In genomic region chr7:138951953-138952352, GRCh38 we compare ENCODE assay signal across 23 cellular contexts. TPM values are rescaled to one million over a fixed set of nuclear protein-coding genes. Genes with fewer than 3 reads are reported as not detected.
DNase-seq lines count a peak whose midpoint lies in the region; ATAC-seq and TF ChIP-seq lines count a peak whose summit lies in the region.
"Had no signal": no experiment of that assay in that cellular context is flagged by ENCODE, and none has a peak within 500 bp of the region (broad histone marks: within the 10 kb centered on the region; RNA-seq: fewer than 3 reads in every experiment).

No MANE protein-coding gene starts in this region.

- WGBS in mammary epithelial cell (ENCODE audit: low coverage, missing lambda C conversion rate), result 89% methylated on average over 9 of the region's 9 CpGs
- WGBS in stomach, 5 donors, result 89 to 91% (median 89%) methylated on average over 9 of the region's 9 CpGs

- peaks cover 16% of the 10 kb centered on the region for H3K4me1 Mint-ChIP-seq in MCF 10A (ENCODE audit: insufficient read depth, unreplicated experiment)
- H3K4me1 Mint-ChIP-seq: CD8-positive, alpha-beta memory T cell had no signal

- in situ Hi-C loops in mammary epithelial cell (cut with MboI; ENCODE audit: low sequenced_read_pairs in 2 of 2), result no loop called here

- H3K36me3 ChIP-seq in mammary epithelial cell (ENCODE audit: insufficient read depth, low read length) (no peaks in the 10 kb centered on the region), stomach (no peaks in the 10 kb centered on the region)

- no peak for TF ChIP-seq EP300 in stomach (IDR thresholded peaks at IDR 0.05)

- H3K79me2 ChIP-seq in mammary epithelial cell (ENCODE audit: insufficient read depth, low read length), result peaks cover 20% of the 10 kb centered on the region

- dilution Hi-C loops in mammary epithelial cell (cut with HindIII; ENCODE audit: low sequenced_read_pairs), result no loop called here

- no peak overlapping the region for H3K4me3 Mint-ChIP-seq in MCF 10A (ENCODE audit: unreplicated experiment)
- H3K4me3 Mint-ChIP-seq: CD8-positive, alpha-beta memory T cell; GM23338 had no signal

- H3K27ac ChIP-seq in mammary epithelial cell (ENCODE audit: insufficient read depth, low read depth, low read length), result no peak overlapping the region
- H3K27ac ChIP-seq in stomach, result no peak overlapping the region
- H3K27ac ChIP-seq: 22Rv1 had no signal

- no peaks in the 10 kb centered on the region for H3K27me3 Mint-ChIP-seq in MCF 10A (ENCODE audit: insufficient read depth, unreplicated experiment)

- peak; percentile 54 for DNase-seq in MCF 10A (ENCODE audit: unreplicated experiment)
- DNase-seq in mammary epithelial cell, result no peak
- peak; percentile 58 for DNase-seq in amniotic epithelial cell (ENCODE audit: low read depth)
- DNase-seq in left lobe of liver (ENCODE audit: low spot score), result no peak
- no peak for DNase-seq in stomach
- DNase-seq in NCI-H446 (lab: John Stamatoyannopoulos, UW), result no peak
- DNase-seq: C1 segment of cervical spinal cord; CD8-positive, alpha-beta memory T cell; GDM1; HCEC 1CT; Karpas-422; MM.1S; NCI-H1092; NCI-H1436; NCI-H187 treated with DMSO at 0.1 percent for 48 hours; NCI-H226; NCI-H524; NCI-H774; Right ventricle myocardium superior had no signal

- ATAC-seq in left lobe of liver (peak; percentile 53), HG03139 (IDR thresholded peaks at IDR 0.05; ENCODE audit: unreplicated experiment) (no peak), HG03571 (IDR thresholded peaks at IDR 0.05; ENCODE audit: unreplicated experiment) (no peak)
- ATAC-seq: GM23338 had no signal

- TF ChIP-seq POLR2A in stomach (IDR thresholded peaks at IDR 0.05), result no peak

- BruUV-seq in MCF 10A (replicated peaks; lab: Mats Ljungman, UMichigan) (no TSS peak), mammary epithelial cell (replicated peaks; lab: Mats Ljungman, UMichigan) (no TSS peak)

- H3K4me2 ChIP-seq in mammary epithelial cell (ENCODE audit: insufficient read depth, low read depth, low read length), result no peak overlapping the region
- H3K4me2 ChIP-seq: GM23338 had no signal

- H4K20me1 ChIP-seq in mammary epithelial cell (ENCODE audit: insufficient read depth, low read length), result no peaks in the 10 kb centered on the region

- CTCF ChIA-PET in MCF 10A (lab: Yijun Ruan, JAX), result interaction anchor here (0.6 to 1.9 kb wide), 3 partner anchors 29 to 1583 kb away, joined by 3 to 6 read pairs (median 4); partner anchors contain the start of gene KIAA1549
- CTCF ChIA-PET in mammary epithelial cell (lab: Charles Lee; ENCODE audit: low non-redundant PET), result no interaction called here

- H3K4me1 ChIP-seq in mammary epithelial cell (ENCODE audit: insufficient read depth, low read length) (no peaks in the 10 kb centered on the region), stomach (no peaks in the 10 kb centered on the region)

- intact Hi-C loops in MCF 10A (cut with micrococcal nuclease), result no loop called here
- intact Hi-C loops in mammary epithelial cell (cut with micrococcal nuclease), result no loop called here
- intact Hi-C loops in stomach (cut with DNase I; ENCODE audit: low total_unique reads), result no loop called here

- no peak for TF ChIP-seq CTCF in MCF 10A (IDR thresholded peaks at IDR 0.05; ENCODE audit: unreplicated experiment)
- TF ChIP-seq CTCF in mammary epithelial cell (conservative IDR thresholded peaks at IDR 0.05 in 1 of 2, IDR thresholded peaks at IDR 0.05 in 1 of 2; ENCODE audit: extremely low read depth in 1 of 2, insufficient read depth in 1 of 2, low read depth in 1 of 2, low read length in 2 of 2), result no peak
- no peak for TF ChIP-seq CTCF in stomach (IDR thresholded peaks at IDR 0.05)

- H3K9ac ChIP-seq in mammary epithelial cell (ENCODE audit: insufficient read depth, low read length), result no peak overlapping the region

- H3K4me3 ChIP-seq in mammary epithelial cell (replicated peaks in 1 of 3; ENCODE audit: insufficient read depth in 1 of 3, low read depth in 2 of 3, low read length in 3 of 3) (no peak overlapping the region), stomach (no peak overlapping the region)
- H3K4me3 ChIP-seq: GM23338 had no signal

- POLR2A ChIA-PET in MCF 10A (lab: Yijun Ruan, JAX), result interaction anchor here (1.0 to 2.6 kb wide), 3 partner anchors 17 to 70 kb away, joined by 3 to 11 read pairs (median 3); no protein-coding TSS in a partner anchor

- H3K9me3 ChIP-seq in mammary epithelial cell (replicated peaks; ENCODE audit: insufficient read depth, low read length), result no peaks in the 10 kb centered on the region
- no peaks in the 10 kb centered on the region for H3K9me3 ChIP-seq in stomach

- no peak overlapping the region for H2AFZ ChIP-seq in mammary epithelial cell (ENCODE audit: low read depth, low read length)
- H2AFZ ChIP-seq: GM23338 had no signal

- H3K27ac Mint-ChIP-seq in MCF 10A (ENCODE audit: low read depth, unreplicated experiment), result peak overlapping the region; percentile 52
- H3K27ac Mint-ChIP-seq: GM23338 had no signal

- H3K27me3 ChIP-seq in mammary epithelial cell (ENCODE audit: insufficient read depth, low read length) (no peaks in the 10 kb centered on the region), stomach (no peaks in the 10 kb centered on the region)

- peaks cover 4% of the 10 kb centered on the region for H3K36me3 Mint-ChIP-seq in MCF 10A (ENCODE audit: insufficient read depth, unreplicated experiment)

- no peaks in the 10 kb centered on the region for H3K9me3 Mint-ChIP-seq in MCF 10A (ENCODE audit: unreplicated experiment)
- H3K9me3 Mint-ChIP-seq: GM23338 had no signal

RNA-seq across cellular contexts. Expression of gene KIAA1549, which starts 29.2 kb away (rescaled TPM):
- total RNA-seq in MCF 10A (2022), result 7.1 and 8.4 TPM in 2 replicates
- 1 to 10 TPM; 3.8 to 7.7 TPM for total RNA-seq in mammary epithelial cell
- polyA plus RNA-seq in mammary epithelial cell, result 2.4 TPM
- 11.8 TPM for polyA minus RNA-seq in mammary epithelial cell
- total RNA-seq in left lobe of liver, result 0.53 TPM
- 1 to 10 TPM in 4 of 5 donors, under 1 TPM in 1; 0.87 to 7.8 (median 3.1) TPM for total RNA-seq in stomach
- under 1 TPM; 0.15 to 0.56 (median 0.28) TPM for polyA plus RNA-seq in stomach
- polyA plus RNA-seq: CD8-positive, alpha-beta memory T cell had no signal

Comparison
In these comparisons a context has a peak if more than half of its experiments do, and no peak if none do; other contexts are left out.
1. DNase-seq: peak in MCF 10A (single experiment) and amniotic epithelial cell (single experiment); none in mammary epithelial cell (single experiment), left lobe of liver (single experiment), stomach (single experiment) and NCI-H446 (0 of 2).